Comparison of ENCODE assay signal across 1 cellular context in the genomic region with DNA sequence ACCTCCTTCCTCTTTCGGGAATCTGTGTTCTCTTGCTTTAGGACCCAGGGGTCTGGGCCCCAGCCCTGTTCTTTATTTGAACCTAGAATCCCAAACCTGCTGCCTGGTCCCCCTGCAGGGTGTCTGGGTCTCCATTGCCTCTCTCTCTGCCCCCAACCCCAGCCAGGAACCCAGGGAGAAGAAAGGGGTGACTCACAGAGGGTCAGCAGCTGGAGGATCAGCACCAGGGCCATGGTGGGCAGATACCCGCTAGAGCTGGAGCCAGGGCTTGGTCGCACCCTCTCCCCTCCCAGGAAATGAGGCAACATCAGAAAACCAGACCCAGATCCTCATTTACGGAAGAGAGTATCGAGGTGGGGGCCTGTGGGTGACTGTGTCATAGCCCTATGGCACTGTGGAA.
TF ChIP-seq lines count a peak whose summit lies in the region.

A gene with protein sequence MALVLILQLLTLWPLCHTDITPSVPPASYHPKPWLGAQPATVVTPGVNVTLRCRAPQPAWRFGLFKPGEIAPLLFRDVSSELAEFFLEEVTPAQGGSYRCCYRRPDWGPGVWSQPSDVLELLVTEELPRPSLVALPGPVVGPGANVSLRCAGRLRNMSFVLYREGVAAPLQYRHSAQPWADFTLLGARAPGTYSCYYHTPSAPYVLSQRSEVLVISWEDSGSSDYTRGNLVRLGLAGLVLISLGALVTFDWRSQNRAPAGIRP (minus strand): TSS at position 244 of the 400 bp plus-strand sequence. CDS start 11 bp downstream, at position 233.

TF ChIP-seq in IMR-90, 13 proteins besides CTCF, POLR2A, EP300 and RAD21 (continued from another document):
- TF ChIP-seq, protein P1, sequence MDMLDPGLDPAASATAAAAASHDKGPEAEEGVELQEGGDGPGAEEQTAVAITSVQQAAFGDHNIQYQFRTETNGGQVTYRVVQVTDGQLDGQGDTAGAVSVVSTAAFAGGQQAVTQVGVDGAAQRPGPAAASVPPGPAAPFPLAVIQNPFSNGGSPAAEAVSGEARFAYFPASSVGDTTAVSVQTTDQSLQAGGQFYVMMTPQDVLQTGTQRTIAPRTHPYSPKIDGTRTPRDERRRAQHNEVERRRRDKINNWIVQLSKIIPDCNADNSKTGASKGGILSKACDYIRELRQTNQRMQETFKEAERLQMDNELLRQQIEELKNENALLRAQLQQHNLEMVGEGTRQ (IDR thresholded peaks at IDR 0.05; ENCODE audit: low read depth, low read length) = no peak
- TF ChIP-seq BHLHE40 (IDR thresholded peaks at IDR 0.05; ENCODE audit: low read depth, low read length) (no peak), SMC3 (IDR thresholded peaks at IDR 0.05; ENCODE audit: low read depth, low read length) (no peak)
TF ChIP-seq in IMR-90: peak in this region for 0.
